Comparison of ENCODE assay signal across 12 cellular contexts in genomic region chr9:562330-562729, GRCh38.
"Had no signal": no experiment of that assay in that cellular context is flagged by ENCODE, and none has a peak within 500 bp of the region (broad histone marks: within the 10 kb centered on the region; RNA-seq: fewer than 3 reads in every experiment).

No MANE protein-coding gene starts in this region.

- H3K4me3 ChIP-seq: suprapubic skin had no signal

- H3K79me2 ChIP-seq: parathyroid adenoma had no signal

- H3K9me3 ChIP-seq: neutrophil, suprapubic skin had no signal

- H2AFZ ChIP-seq: parathyroid adenoma had no signal

- H3K27me3 ChIP-seq: foreskin keratinocyte, suprapubic skin had no signal

- H3K27ac ChIP-seq: foreskin keratinocyte, neutrophil, parathyroid adenoma, suprapubic skin had no signal

- DNase-seq: activated naive CD8-positive, alpha-beta T cell treated with anti-CD3 and anti-CD28 coated beads for 36 hours; effector memory CD8-positive, alpha-beta T cell; foreskin keratinocyte; natural killer cell; retina; stimulated activated CD4-positive, alpha-beta T cell treated with anti-CD3 and anti-CD28 coated beads, Interleukin-4, amount 100 ng/mL, for 24 hours; stimulated activated naive CD4-positive, alpha-beta T cell treated with Interleukin-2 at 50 U/mL for 16 hours; T-helper 2 cell had no signal

- FAIRE-seq: islet of Langerhans had no signal

- H3K9ac ChIP-seq: parathyroid adenoma had no signal

- ATAC-seq: effector memory CD8-positive, alpha-beta T cell; foreskin keratinocyte; natural killer cell had no signal

- H3K36me3 ChIP-seq: neutrophil, suprapubic skin had no signal

- H3K4me1 ChIP-seq: foreskin keratinocyte, parathyroid adenoma had no signal
